ENCODE assay signal across 26 cellular contexts in genomic region chr1:113788802-113789201, GRCh38.
"Had no signal": no experiment of that assay in that cellular context is flagged by ENCODE, and none has a peak within 500 bp of the region (broad histone marks: within the 10 kb centered on the region; RNA-seq: fewer than 3 reads in every experiment).

No MANE protein-coding gene starts in this region.

- H3K4me3 ChIP-seq: breast epithelium, esophagus squamous epithelium, neural progenitor cell, suprapubic skin, tibial nerve had no signal

- H3K27ac ChIP-seq: breast epithelium, epithelial cell of prostate, esophagus squamous epithelium, neural progenitor cell, suprapubic skin, tibial nerve had no signal

- H3K27me3 Mint-ChIP-seq: activated CD4-positive, alpha-beta memory T cell treated with anti-CD3 and anti-CD28 coated beads for 36 hours; activated CD4-positive, alpha-beta T cell treated with anti-CD3 and anti-CD28 coated beads, Interleukin-2, amount 10 ng/mL, durations not matched to agents 24 days and 14 days; activated T-helper 17 cell treated with anti-CD3 and anti-CD28 coated beads, Interleukin-2, amount 50 U/mL, for 72 hours had no signal

- H3K4me3 Mint-ChIP-seq: activated CD4-positive, alpha-beta memory T cell treated with anti-CD3 and anti-CD28 coated beads for 36 hours; activated CD4-positive, alpha-beta T cell treated with anti-CD3 and anti-CD28 coated beads, Interleukin-2, amount 10 ng/mL, durations not matched to agents 24 days and 14 days; neural progenitor cell had no signal

- DNase-seq: activated CD4-positive, alpha-beta memory T cell treated with anti-CD3 and anti-CD28 coated beads for 36 hours; activated CD4-positive, alpha-beta T cell treated with anti-CD3 and anti-CD28 coated beads, Interleukin-2, amount 10 ng/mL, durations not matched to agents 24 days and 14 days; activated CD4-positive, CD25-positive, alpha-beta regulatory T cell treated with anti-CD3 and anti-CD28 coated beads, Interleukin-2, amount 50 U/mL, for 72 hours; activated CD8-positive, alpha-beta memory T cell treated with anti-CD3 and anti-CD28 coated beads, Interleukin-2, amount 50 U/mL, for 4 hours; activated gamma-delta T cell treated with Interleukin-2 at 50 U/mL for 16 hours; activated naive CD4-positive, alpha-beta T cell treated with anti-CD3 and anti-CD28 coated beads, Interleukin-2, amount 50 U/mL, for 16 hours; activated T-cell treated with anti-CD3 and anti-CD28 coated beads, Interleukin-2, amount 50 U/mL, for 1 hour; central memory CD4-positive, alpha-beta T cell; dermis blood vessel endothelial cell; effector CD4-positive, alpha-beta T cell; esophagus squamous epithelium; foreskin melanocyte; left colon; mammary epithelial cell; occipital lobe; right cardiac atrium; stimulated activated CD4-positive, alpha-beta T cell treated with anti-CD3 and anti-CD28 coated beads, Interleukin-15, amount 100 ng/mL, for 24 hours; stimulated activated CD4-positive, alpha-beta T cell treated with anti-CD3 and anti-CD28 coated beads, Interleukin-2, amount 100 ng/mL, for 24 hours; stimulated activated naive CD4-positive, alpha-beta T cell; T-helper 2 cell had no signal

- H3K27ac Mint-ChIP-seq: activated CD4-positive, alpha-beta T cell treated with anti-CD3 and anti-CD28 coated beads, Interleukin-2, amount 10 ng/mL, durations not matched to agents 24 days and 14 days; neural progenitor cell had no signal

- H3K9me3 Mint-ChIP-seq: activated CD4-positive, alpha-beta memory T cell treated with anti-CD3 and anti-CD28 coated beads for 36 hours; activated CD4-positive, alpha-beta T cell treated with anti-CD3 and anti-CD28 coated beads, Interleukin-2, amount 10 ng/mL, durations not matched to agents 24 days and 14 days; activated T-helper 17 cell treated with anti-CD3 and anti-CD28 coated beads, Interleukin-2, amount 50 U/mL, for 72 hours; neural progenitor cell had no signal

- H3K9me3 ChIP-seq: breast epithelium, esophagus squamous epithelium, suprapubic skin, tibial nerve had no signal

- H3K36me3 ChIP-seq: breast epithelium, suprapubic skin had no signal

- H3K27me3 ChIP-seq: breast epithelium, esophagus squamous epithelium, neural progenitor cell, suprapubic skin, tibial nerve had no signal

- H3K4me1 ChIP-seq: breast epithelium, neural progenitor cell had no signal

- ATAC-seq: activated T-helper 17 cell treated with anti-CD3 and anti-CD28 coated beads, Interleukin-2, amount 50 U/mL, for 72 hours; left colon; right cardiac atrium had no signal
